In the genomic region with DNA sequence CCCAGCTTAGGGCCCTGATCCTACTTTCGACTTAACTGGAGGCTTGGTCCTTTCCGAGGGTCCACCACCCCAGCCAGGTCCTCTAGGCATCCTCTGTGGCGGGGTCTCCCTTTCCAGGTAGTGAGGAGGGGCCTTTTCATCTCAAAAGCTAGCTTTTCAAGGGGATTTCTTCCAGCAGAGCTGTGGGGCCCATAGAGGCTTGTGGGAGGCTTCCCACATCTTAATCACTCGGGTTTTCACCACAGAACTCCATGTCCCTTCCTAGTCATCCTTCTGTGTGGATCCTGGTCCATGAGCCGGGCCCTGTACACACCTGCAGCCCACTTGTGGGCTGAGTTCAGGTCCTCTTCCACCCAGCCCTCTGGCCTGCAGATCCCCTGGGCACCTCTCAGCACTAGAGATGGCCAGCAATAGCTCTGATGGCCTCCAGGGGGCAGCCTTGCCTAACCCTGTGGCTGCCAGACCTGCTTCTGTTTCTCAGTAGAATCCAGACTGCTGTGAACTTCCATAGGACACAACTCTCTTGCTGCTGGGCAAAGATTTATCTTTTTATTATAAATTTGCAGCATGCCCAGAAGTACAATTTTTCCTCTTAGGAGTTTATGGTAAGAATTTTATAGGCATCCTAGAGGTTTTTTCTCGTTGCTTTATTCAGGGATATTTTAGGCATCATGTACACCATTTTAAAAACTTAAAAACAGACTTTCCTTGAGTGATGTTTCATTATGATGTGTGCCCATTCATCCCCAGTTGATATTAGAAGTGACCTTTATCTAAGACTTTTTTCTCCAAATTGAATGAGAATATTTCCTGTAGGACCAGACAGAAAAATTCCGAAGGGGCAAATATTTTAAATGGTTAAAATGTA, we compare ENCODE assay signal across 8 cellular contexts.
DNase-seq lines count a peak whose midpoint lies in the region; ATAC-seq, FAIRE-seq and TF ChIP-seq lines count a peak whose summit lies in the region.

No MANE protein-coding gene starts in this region.

- no peaks in the 10 kb centered on the region for H3K9me2 ChIP-seq in GM23338 (ENCODE audit: insufficient read depth)

- TF ChIP-seq POLR2A in gastroesophageal sphincter (IDR thresholded peaks at IDR 0.05), result no peak

- H3K9me3 ChIP-seq in RWPE2 (ENCODE audit: severe bottlenecking) (no peaks in the 10 kb centered on the region), gastroesophageal sphincter (no peaks in the 10 kb centered on the region)

- intact Hi-C loops in posterior cingulate gyrus (cut with DNase I), result loop anchor here (1.0 kb wide), 1 partner anchor 296 kb away; no protein-coding TSS in a partner anchor

- H3K4me1 Mint-ChIP-seq in GM23338, result peaks cover 33% of the 10 kb centered on the region

- H3K27me3 ChIP-seq in GM23338 (ENCODE audit: insufficient read depth) (no peaks in the 10 kb centered on the region), RWPE2 (ENCODE audit: insufficient read depth, poor library complexity, severe bottlenecking) (no peaks in the 10 kb centered on the region), gastroesophageal sphincter (no peaks in the 10 kb centered on the region)

- H3K9me3 Mint-ChIP-seq in GM23338, result no peaks in the 10 kb centered on the region

- no peak for TF ChIP-seq EP300 in gastroesophageal sphincter (IDR thresholded peaks at IDR 0.05)

- H3K27ac Mint-ChIP-seq in GM23338, result no peak overlapping the region

- H3K27ac ChIP-seq in GM23338 (ENCODE audit: low read depth), result peak overlapping the region; percentile 48; the same call in 1 of the 2 replicates
- H3K27ac ChIP-seq in RWPE2 (ENCODE audit: poor library complexity, severe bottlenecking), result no peak overlapping the region
- H3K27ac ChIP-seq in gastroesophageal sphincter, result no peak overlapping the region

- peaks cover 1% of the 10 kb centered on the region for H3K27me3 Mint-ChIP-seq in GM23338 (ENCODE audit: insufficient read depth, low read depth, poor library complexity)

- no peak overlapping the region for H3K4me3 ChIP-seq in GM23338
- H3K4me3 ChIP-seq in RWPE2 (ENCODE audit: severe bottlenecking), result no peak overlapping the region
- no peak overlapping the region for H3K4me3 ChIP-seq in gastroesophageal sphincter

- H3K4me1 ChIP-seq in GM23338 (ENCODE audit: insufficient read depth) (peaks cover 9% of the 10 kb centered on the region; the same call in 1 of the 2 replicates), RWPE2 (ENCODE audit: insufficient read depth, poor library complexity, severe bottlenecking) (no peaks in the 10 kb centered on the region), gastroesophageal sphincter (peaks cover 0 to 69% (median 7%) of the 10 kb centered on the region in 3 donors)

- peaks cover 11% of the 10 kb centered on the region; the same call in 2 of the 3 replicates for H3K36me3 Mint-ChIP-seq in GM23338 (ENCODE audit: low read depth)

- TF ChIP-seq CTCF in GM23338 (conservative IDR thresholded peaks at IDR 0.05; ENCODE audit: low read depth in 2 of 2) (peak; percentile 94 to 97), LNCAP (IDR thresholded peaks at IDR 0.05) (peak; percentile 98), RWPE2 (IDR thresholded peaks at IDR 0.05; ENCODE audit: poor library complexity, severe bottlenecking) (peak; percentile 98), gastroesophageal sphincter (IDR thresholded peaks at IDR 0.05) (peak; percentile 86 to 94 (median 88))

- peak; percentile 94 for ATAC-seq in GM23338
- peak; percentile 91 for ATAC-seq in RWPE2 (ENCODE audit: low read depth)
- ATAC-seq in gastroesophageal sphincter, result peak; percentile 83

- no peak overlapping the region for H3K4me2 ChIP-seq in GM23338

- peak; percentile 17 for DNase-seq in GF-D8 (lab: John Stamatoyannopoulos, UW)
- peak; percentile 82 for DNase-seq in GM23338 (ENCODE audit: low spot score)
- no peak for DNase-seq in RWPE2 (ENCODE audit: low spot score)
- DNase-seq in activated effector memory CD4-positive, alpha-beta T cell treated with anti-CD3 and anti-CD28 coated beads, Interleukin-2, amount 50 U/mL, for 16 hours, result peak; percentile 85
- peak; percentile 50 to 95 (median 75) for DNase-seq in posterior cingulate gyrus
- DNase-seq in urothelium cell line (ENCODE audit: low spot score), result peak; percentile 86

- peaks cover 10% of the 10 kb centered on the region; the same call in 1 of the 2 replicates for H3F3A ChIP-seq in GM23338 (replicated peaks; ENCODE audit: low read depth)

- H2AFZ ChIP-seq in GM23338, result no peak overlapping the region

- H4K20me1 ChIP-seq in GM23338 (replicated peaks; ENCODE audit: insufficient read depth), result no peaks in the 10 kb centered on the region; the same call in 1 of the 2 replicates

- no peak overlapping the region for H3K4me3 Mint-ChIP-seq in GM23338

- H3K79me2 ChIP-seq in GM23338 (replicated peaks; ENCODE audit: insufficient read depth), result peaks cover 22% of the 10 kb centered on the region

- 50 to 68% methylated on average over 2 to 5 of the region's 7 CpGs for WGBS in gastroesophageal sphincter (ENCODE audit: low coverage in 1 of 2), 2 donors

- FAIRE-seq in urothelium cell line (lab: Jason Lieb, UNC), result peak; percentile 58

- H3K36me3 ChIP-seq in GM23338 (ENCODE audit: insufficient read depth) (no peaks in the 10 kb centered on the region), RWPE2 (ENCODE audit: low read depth) (peaks cover 49% of the 10 kb centered on the region), gastroesophageal sphincter (peaks cover 0 to 6% of the 10 kb centered on the region in 2 donors)

TF ChIP-seq in GM23338, 12 proteins besides CTCF, POLR2A, EP300 and RAD21 (continues in another document):
- no peak for TF ChIP-seq POLR2AphosphoS5 (IDR thresholded peaks at IDR 0.05; ENCODE audit: low read depth)
- TF ChIP-seq EZH2 (IDR thresholded peaks at IDR 0.05; ENCODE audit: low read depth, unreplicated experiment), result no peak
- no peak for TF ChIP-seq ZNF331 (CRISPR knock-in tag; IDR thresholded peaks at IDR 0.05; ENCODE audit: low read depth)
- no peak for TF ChIP-seq EZH2phosphoT487 (IDR thresholded peaks at IDR 0.05; ENCODE audit: unreplicated experiment)
- TF ChIP-seq ZNF114 (CRISPR knock-in tag; IDR thresholded peaks at IDR 0.05), result no peak
- TF ChIP-seq, protein P1, sequence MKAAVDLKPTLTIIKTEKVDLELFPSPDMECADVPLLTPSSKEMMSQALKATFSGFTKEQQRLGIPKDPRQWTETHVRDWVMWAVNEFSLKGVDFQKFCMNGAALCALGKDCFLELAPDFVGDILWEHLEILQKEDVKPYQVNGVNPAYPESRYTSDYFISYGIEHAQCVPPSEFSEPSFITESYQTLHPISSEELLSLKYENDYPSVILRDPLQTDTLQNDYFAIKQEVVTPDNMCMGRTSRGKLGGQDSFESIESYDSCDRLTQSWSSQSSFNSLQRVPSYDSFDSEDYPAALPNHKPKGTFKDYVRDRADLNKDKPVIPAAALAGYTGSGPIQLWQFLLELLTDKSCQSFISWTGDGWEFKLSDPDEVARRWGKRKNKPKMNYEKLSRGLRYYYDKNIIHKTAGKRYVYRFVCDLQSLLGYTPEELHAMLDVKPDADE (IDR thresholded peaks at IDR 0.05), result no peak
- no peak for TF ChIP-seq NANOG (IDR thresholded peaks at IDR 0.05; ENCODE audit: borderline replicate concordance)
- TF ChIP-seq JUNB (IDR thresholded peaks at IDR 0.05; ENCODE audit: unreplicated experiment), result no peak
- no peak for TF ChIP-seq STAT1 (IDR thresholded peaks at IDR 0.05; ENCODE audit: unreplicated experiment)
